Comparison of ENCODE assay signal across 9 cellular contexts in genomic region chr9:100222674-100223073, GRCh38.
DNase-seq lines count a peak whose midpoint lies in the region; ATAC-seq and TF ChIP-seq lines count a peak whose summit lies in the region.
"Had no signal": no experiment of that assay in that cellular context is flagged by ENCODE, and none has a peak within 500 bp of the region (broad histone marks: within the 10 kb centered on the region; RNA-seq: fewer than 3 reads in every experiment).

No MANE protein-coding gene starts in this region.

- POLR2A ChIA-PET in Caco-2 (lab: Charles Lee): no interaction called here

- no peak overlapping the region for H3K9ac ChIP-seq in mesenchymal stem cell (ENCODE audit: low read length)

- peak; percentile 23 to 44 for TF ChIP-seq CTCF in Caco-2 (IDR thresholded peaks at IDR 0.05; ENCODE audit: insufficient read depth in 1 of 2, low read depth in 1 of 2, low read length in 1 of 2, severe bottlenecking in 1 of 2, unreplicated experiment in 1 of 2)
- no peak for TF ChIP-seq CTCF in lower leg skin (IDR thresholded peaks at IDR 0.05)

- H3K36me3 ChIP-seq in Caco-2 (ENCODE audit: control insufficient read depth, insufficient read depth, low read length): no peaks in the 10 kb centered on the region
- peaks cover 0 to 17% of the 10 kb centered on the region in 2 experiments for H3K36me3 ChIP-seq in mesenchymal stem cell (ENCODE audit: control insufficient read depth in 1 of 2, insufficient read depth in 2 of 2, low read depth in 1 of 2, low read length in 2 of 2)
- H3K36me3 ChIP-seq: ovary had no signal

- WGBS in mesenchymal stem cell: 64% methylated on average over 1 of the region's 2 CpGs
- whole genome bisulfite sequencing in lower leg skin, 2 donors: 16 to 21% methylated on average over 2 of the region's 2 CpGs

- no peak overlapping the region for H3K23ac ChIP-seq in mesenchymal stem cell (ENCODE audit: low read length in 2 of 2)

- no peak overlapping the region for H4K91ac ChIP-seq in mesenchymal stem cell (ENCODE audit: low read length)

- H3K4me1 ChIP-seq in Caco-2 (no peaks in the 10 kb centered on the region), mesenchymal stem cell (ENCODE audit: control insufficient read depth, insufficient read depth, low read depth, low read length) (no peaks in the 10 kb centered on the region)

- H2BK12ac ChIP-seq in mesenchymal stem cell (ENCODE audit: low read length in 2 of 2): no peak overlapping the region

- no peaks in the 10 kb centered on the region for H3K79me1 ChIP-seq in mesenchymal stem cell (replicated peaks; ENCODE audit: low read length, poor library complexity, severe bottlenecking)

- no peak overlapping the region for H3K27ac ChIP-seq in mesenchymal stem cell (ENCODE audit: low read length, poor library complexity, severe bottlenecking)
- H3K27ac ChIP-seq: ovary had no signal

- no TSS peak for BruUV-seq in Caco-2 (replicated peaks; lab: Mats Ljungman, UMichigan)

- H3K9me3 Mint-ChIP-seq in Caco-2 (ENCODE audit: unreplicated experiment): no peaks in the 10 kb centered on the region

- CTCF ChIA-PET in Caco-2 (lab: Charles Lee): interaction anchor here (0.6 to 0.7 kb wide), 6 partner anchors 13 to 976 kb away, joined by 3 to 9 read pairs (median 6); no protein-coding TSS in a partner anchor

- no peak overlapping the region for H3K4ac ChIP-seq in mesenchymal stem cell (ENCODE audit: low read depth in 1 of 2, low read length in 2 of 2)

- no peaks in the 10 kb centered on the region for H3K27me3 Mint-ChIP-seq in Caco-2 (ENCODE audit: insufficient read depth, unreplicated experiment)

- H3K27ac Mint-ChIP-seq in Caco-2 (ENCODE audit: unreplicated experiment): no peak overlapping the region

- no peak overlapping the region for H2BK15ac ChIP-seq in mesenchymal stem cell (ENCODE audit: low read depth, poor library complexity, severe bottlenecking)

- no peaks in the 10 kb centered on the region for H3K36me3 Mint-ChIP-seq in Caco-2 (ENCODE audit: insufficient read depth, unreplicated experiment)

- H3K4me3 Mint-ChIP-seq in Caco-2 (ENCODE audit: unreplicated experiment): no peak overlapping the region

- ATAC-seq in HG02798 (IDR thresholded peaks at IDR 0.05; ENCODE audit: poor library complexity, unreplicated experiment): no peak

- H3K14ac ChIP-seq in mesenchymal stem cell (ENCODE audit: low read length in 2 of 2): no peak overlapping the region

- no peak for TF ChIP-seq POLR2A in lower leg skin (IDR thresholded peaks at IDR 0.05)

- H3K4me1 Mint-ChIP-seq in Caco-2 (ENCODE audit: low read depth, unreplicated experiment): no peaks in the 10 kb centered on the region

- no peak overlapping the region for H2BK120ac ChIP-seq in mesenchymal stem cell (ENCODE audit: low read depth, low read length)

- H3K27me3 ChIP-seq in Caco-2 (replicated peaks; ENCODE audit: control insufficient read depth, insufficient read depth, low read length) (no peaks in the 10 kb centered on the region), mesenchymal stem cell (ENCODE audit: control insufficient read depth in 1 of 2, insufficient read depth in 1 of 2, low read length in 2 of 2) (no peaks in the 10 kb centered on the region)
- H3K27me3 ChIP-seq: ovary had no signal

- no peak overlapping the region for H3K4me3 ChIP-seq in Caco-2 (ENCODE audit: low read depth, low read length)
- H3K4me3 ChIP-seq in Jurkat, Clone E6-1 (ENCODE audit: low read length): no peak overlapping the region
- H3K4me3 ChIP-seq in mesenchymal stem cell (ENCODE audit: insufficient read depth in 1 of 2, low read depth in 1 of 2, low read length in 2 of 2): no peak overlapping the region
- H3K4me3 ChIP-seq in lower leg skin (ENCODE audit: low read depth, poor library complexity, severe bottlenecking): no peak overlapping the region
- H3K4me3 ChIP-seq: ovary had no signal

- DNase-seq in Caco-2 (peak in 1 of 2 experiments; percentile 19), astrocyte of the hippocampus (ENCODE audit: low read depth, low spot score) (peak; percentile 51), mesenchymal stem cell (peak; percentile 57), lower leg skin (ENCODE audit: low spot score in 2 of 2) (no peak), CD1c-positive myeloid dendritic cell (ENCODE audit: extremely low spot score) (no peak), SKM-1 treated with dmso at 0.1 percent for 144 hours (lab: John Stamatoyannopoulos, UW; ENCODE audit: unreplicated experiment) (no peak)
- peak; percentile 21 for DNase-seq in Jurkat, Clone E6-1 (ENCODE audit: low read depth, low spot score)
- DNase-seq: ovary had no signal

- no peak overlapping the region for H4K8ac ChIP-seq in mesenchymal stem cell (ENCODE audit: low read length)

- H2AK5ac ChIP-seq in mesenchymal stem cell (ENCODE audit: low read length, severe bottlenecking): no peak overlapping the region

- H3K9me3 ChIP-seq in Caco-2: no peaks in the 10 kb centered on the region
- H3K9me3 ChIP-seq in mesenchymal stem cell (ENCODE audit: control insufficient read depth, low read length): no peaks in the 10 kb centered on the region
- H3K9me3 ChIP-seq: ovary had no signal

- no peak overlapping the region for H3K4me2 ChIP-seq in mesenchymal stem cell (ENCODE audit: low read length, poor library complexity, severe bottlenecking)

- no peak overlapping the region for H3K18ac ChIP-seq in mesenchymal stem cell (ENCODE audit: low read depth in 1 of 2, low read length in 2 of 2)

- H2BK5ac ChIP-seq in mesenchymal stem cell (ENCODE audit: low read depth, low read length, poor library complexity, severe bottlenecking): no peak overlapping the region

- no peak overlapping the region for H2AFZ ChIP-seq in mesenchymal stem cell (ENCODE audit: low read depth, low read length)

- intact Hi-C loops in Caco-2 (cut with micrococcal nuclease; ENCODE audit: unreplicated experiment) (loop anchor here (1.0 to 5.0 kb wide), 2 partner anchors 194 to 375 kb away; no protein-coding TSS in a partner anchor), lower leg skin (cut with DNase I; ENCODE audit: low total_unique reads) (no loop called here)

Comparison
In these comparisons a context has a peak if more than half of its experiments do, and no peak if none do; other contexts are left out.
1. DNase-seq: peak in Jurkat, Clone E6-1 (single experiment), astrocyte of the hippocampus (single experiment) and mesenchymal stem cell (single experiment); none in lower leg skin (0 of 2), CD1c-positive myeloid dendritic cell (single experiment) and SKM-1 treated with dmso at 0.1 percent for 144 hours (single experiment).
2. CTCF ChIP-seq: peak in Caco-2 (2 of 2); none in lower leg skin (0 of 3).